ENCODE assay signal across 10 cellular contexts in genomic region chr16:50473375-50473945, GRCh38.
DNase-seq lines count a peak whose midpoint lies in the region; ATAC-seq lines count a peak whose summit lies in the region.
"Had no signal": no experiment of that assay in that cellular context is flagged by ENCODE, and none has a peak within 500 bp of the region (broad histone marks: within the 10 kb centered on the region; RNA-seq: fewer than 3 reads in every experiment).

No MANE protein-coding gene starts in this region.

- peaks cover 10% of the 10 kb centered on the region for H3K27me3 Mint-ChIP-seq in activated T-cell treated with anti-CD3 and anti-CD28 coated beads, Interleukin-2, amount 50 U/mL, for 24 hours
- H3K27me3 Mint-ChIP-seq in T-helper 2 cell treated with Interferon-gamma antibody and Interleukin-4, amounts not matched to agents 5 μg/mL and 100 μg/mL, for 36 hours (ENCODE audit: low read depth), result peaks cover 22% of the 10 kb centered on the region

- H3K9me3 Mint-ChIP-seq in activated T-cell treated with anti-CD3 and anti-CD28 coated beads, Interleukin-2, amount 50 U/mL, for 24 hours, result no peaks in the 10 kb centered on the region
- H3K9me3 Mint-ChIP-seq in T-helper 2 cell treated with Interferon-gamma antibody and Interleukin-4, amounts not matched to agents 5 μg/mL and 100 μg/mL, for 36 hours, result no peaks in the 10 kb centered on the region

- DNase-seq in activated T-cell treated with anti-CD3 and anti-CD28 coated beads, Interleukin-2, amount 50 U/mL, for 24 hours, result no peak
- DNase-seq in activated T-cell treated with anti-CD3 and anti-CD28 coated beads for 4 hours, result no peak
- DNase-seq in T-helper 2 cell treated with Interferon-gamma antibody and Interleukin-4, amounts not matched to agents 5 μg/mL and 100 μg/mL, for 36 hours (ENCODE audit: low spot score), result peak; percentile 11
- DNase-seq in stimulated activated naive CD8-positive, alpha-beta T cell treated with anti-CD3 and anti-CD28 coated beads, Interleukin-15, Interleukin-2, amounts not matched to agents 100 U/mL and 50 U/mL, for 24 hours, result no peak
- DNase-seq in head of caudate nucleus, result no peak
- DNase-seq in NCI-H1417 treated with DMSO at 0.1 percent for 48 hours (lab: John Stamatoyannopoulos, UW), result no peak
- no peak for DNase-seq in NCI-H1436 treated with DMSO at 0.1 percent for 48 hours (lab: John Stamatoyannopoulos, UW)
- DNase-seq: AML-193, SW 1271 had no signal

- H3K36me3 Mint-ChIP-seq in activated T-cell treated with anti-CD3 and anti-CD28 coated beads, Interleukin-2, amount 50 U/mL, for 24 hours (ENCODE audit: low read depth), result no peaks in the 10 kb centered on the region
- H3K36me3 Mint-ChIP-seq in T-helper 2 cell treated with Interferon-gamma antibody and Interleukin-4, amounts not matched to agents 5 μg/mL and 100 μg/mL, for 36 hours (ENCODE audit: low read depth), result no peaks in the 10 kb centered on the region

- H3K4me1 Mint-ChIP-seq in activated T-cell treated with anti-CD3 and anti-CD28 coated beads, Interleukin-2, amount 50 U/mL, for 24 hours (ENCODE audit: low read depth), result peaks cover 25% of the 10 kb centered on the region
- peaks cover 9% of the 10 kb centered on the region for H3K4me1 Mint-ChIP-seq in T-helper 2 cell treated with Interferon-gamma antibody and Interleukin-4, amounts not matched to agents 5 μg/mL and 100 μg/mL, for 36 hours (ENCODE audit: low read depth)

- H3K4me3 Mint-ChIP-seq in activated T-cell treated with anti-CD3 and anti-CD28 coated beads, Interleukin-2, amount 50 U/mL, for 24 hours, result no peak overlapping the region
- H3K4me3 Mint-ChIP-seq in T-helper 2 cell treated with Interferon-gamma antibody and Interleukin-4, amounts not matched to agents 5 μg/mL and 100 μg/mL, for 36 hours, result no peak overlapping the region

- H3K27ac Mint-ChIP-seq in activated T-cell treated with anti-CD3 and anti-CD28 coated beads, Interleukin-2, amount 50 U/mL, for 24 hours, result peak overlapping the region; percentile 82
- no peak overlapping the region for H3K27ac Mint-ChIP-seq in T-helper 2 cell treated with Interferon-gamma antibody and Interleukin-4, amounts not matched to agents 5 μg/mL and 100 μg/mL, for 36 hours

- intact Hi-C loops in head of caudate nucleus (cut with DNase I), result no loop called here

- ATAC-seq in HG03175 (IDR thresholded peaks at IDR 0.05; ENCODE audit: unreplicated experiment), result peak; percentile 68
- ATAC-seq in stimulated activated naive CD8-positive, alpha-beta T cell treated with anti-CD3 and anti-CD28 coated beads, Interleukin-15, Interleukin-2, amounts not matched to agents 100 U/mL and 50 U/mL, for 24 hours, result peak; percentile 53
